22 cellular contexts compared by ENCODE assay signal in genomic region chr6:40668203-40668602, GRCh38.
"Had no signal": no experiment of that assay in that cellular context is flagged by ENCODE, and none has a peak within 500 bp of the region (broad histone marks: within the 10 kb centered on the region; RNA-seq: fewer than 3 reads in every experiment).

No MANE protein-coding gene starts in this region.

- H3K36me3 ChIP-seq: esophagus muscularis mucosa, gastroesophageal sphincter, heart left ventricle, left lung, prostate gland, right atrium auricular region, tibial artery had no signal

- DNase-seq: dorsolateral prefrontal cortex; effector CD4-positive, alpha-beta T cell; foreskin keratinocyte; heart left ventricle; left cardiac atrium; left lung; mesenchymal stem cell; midbrain; naive thymus-derived CD4-positive, alpha-beta T cell; nucleus accumbens; stimulated activated CD4-positive, alpha-beta T cell treated with anti-CD3 and anti-CD28 coated beads, Interleukin-4, amount 100 ng/mL, for 4 hours; stimulated activated naive CD8-positive, alpha-beta T cell treated with anti-CD3 and anti-CD28 coated beads, Interleukin-15, Interleukin-2, amounts not matched to agents 100 U/mL and 50 U/mL, for 24 hours; testis; tibial artery had no signal

- H3K4me2 ChIP-seq: hepatocyte had no signal

- H3K9me3 ChIP-seq: prostate gland, testis had no signal

- H3K4me1 ChIP-seq: esophagus muscularis mucosa, foreskin keratinocyte, gastroesophageal sphincter, heart left ventricle, left lung, prostate gland, right atrium auricular region, testis, tibial artery had no signal

- H3K4me3 ChIP-seq: dorsolateral prefrontal cortex, esophagus muscularis mucosa, gastroesophageal sphincter, heart left ventricle, hepatocyte, left lung, prostate gland, right atrium auricular region, testis, tibial artery had no signal

- H2AFZ ChIP-seq: hepatocyte had no signal

- ATAC-seq: foreskin keratinocyte; gastroesophageal sphincter; heart left ventricle; left cardiac atrium; left lung; naive thymus-derived CD4-positive, alpha-beta T cell; sciatic nerve; stimulated activated memory B cell treated with anti-CD40 and anti-IgM and Interleukin-4, amounts not matched to agents 10 μg/mL and 1 μg/mL and 100 μg/mL, for 72 hours; stimulated activated naive CD8-positive, alpha-beta T cell treated with anti-CD3 and anti-CD28 coated beads, Interleukin-15, Interleukin-2, amounts not matched to agents 100 U/mL and 50 U/mL, for 24 hours had no signal

- H3K27me3 ChIP-seq: esophagus muscularis mucosa, foreskin keratinocyte, hepatocyte, left lung, right atrium auricular region, testis had no signal

- H3K79me2 ChIP-seq: hepatocyte had no signal

- H3K27ac ChIP-seq: dorsolateral prefrontal cortex, epithelial cell of prostate, esophagus muscularis mucosa, foreskin keratinocyte, gastroesophageal sphincter, heart left ventricle, hepatocyte, left lung, prostate gland, right atrium auricular region, testis, tibial artery had no signal
